9 cellular contexts compared by ENCODE assay signal in genomic region chr1:55155522-55155921, GRCh38. TPM values are rescaled to one million over a fixed set of nuclear protein-coding genes. Genes with fewer than 3 reads are reported as not detected.
DNase-seq lines count a peak whose midpoint lies in the region; ATAC-seq, FAIRE-seq and TF ChIP-seq lines count a peak whose summit lies in the region.
"Had no signal": no experiment of that assay in that cellular context is flagged by ENCODE, and none has a peak within 500 bp of the region (broad histone marks: within the 10 kb centered on the region; RNA-seq: fewer than 3 reads in every experiment).

No MANE protein-coding gene starts in this region.

- H3K36me3 Mint-ChIP-seq in CD14-positive monocyte: peaks cover 58 to 60% of the 10 kb centered on the region in 2 donors

- in situ Hi-C loops in K562 (cut with MboI): no loop called here

- H3K27me3 ChIP-seq in MG63: no peaks in the 10 kb centered on the region
- H3K27me3 ChIP-seq in K562 (ENCODE audit: control insufficient read depth in 2 of 2, insufficient read depth in 2 of 2, low read length in 2 of 2): no peaks in the 10 kb centered on the region
- H3K27me3 ChIP-seq: Peyer's patch had no signal

- POLR2A ChIA-PET in K562 (lab: Yijun Ruan, JAX): interaction anchor here (0.9 kb wide), 1 partner anchor 58 kb away, joined by 7 read pairs; no protein-coding TSS in a partner anchor

- CTCF ChIA-PET in K562 (lab: Yijun Ruan, JAX; ENCODE audit: low intra/inter-chr PET ratio): no interaction called here

- FAIRE-seq in K562 (lab: Jason Lieb, UNC): no peak

- H3K9me3 Mint-ChIP-seq in CD14-positive monocyte: no peaks in the 10 kb centered on the region

- H4K20me1 ChIP-seq in K562 (replicated peaks; ENCODE audit: control insufficient read depth, insufficient read depth, low read length): no peaks in the 10 kb centered on the region

- TF ChIP-seq CTCF in K562 (IDR thresholded peaks at IDR 0.05 in 2 of 3, conservative IDR thresholded peaks at IDR 0.05 in 1 of 3; ENCODE audit: insufficient read depth in 2 of 3, low read depth in 1 of 3, low read length in 3 of 3) (no peak), CD14-positive monocyte (IDR thresholded peaks at IDR 0.05) (no peak)

- no peaks in the 10 kb centered on the region for H3K9me1 ChIP-seq in K562 (ENCODE audit: control insufficient read depth, insufficient read depth, low read length)

- H3K79me2 ChIP-seq in K562 (ENCODE audit: control insufficient read depth, insufficient read depth, low read length): no peaks in the 10 kb centered on the region

- no peaks in the 10 kb centered on the region for H3K4me1 ChIP-seq in K562 (replicated peaks in 1 of 2; ENCODE audit: control insufficient read depth in 2 of 2, insufficient read depth in 2 of 2, low read length in 2 of 2)

- no peaks in the 10 kb centered on the region for H3K27me3 Mint-ChIP-seq in CD14-positive monocyte (ENCODE audit: low read depth in 3 of 3)

- intact Hi-C loops in K562 (cut with micrococcal nuclease) (no loop called here), CD14-positive monocyte (cut with micrococcal nuclease) (no loop called here)

- H3K4me2 ChIP-seq in K562 (ENCODE audit: insufficient read depth, low read length): no peak overlapping the region

- H3K9ac ChIP-seq in K562 (ENCODE audit: insufficient read depth in 1 of 2, low read depth in 2 of 2, low read length in 2 of 2): no peak overlapping the region

- H3K4me3 ChIP-seq in MG63 (no peak overlapping the region), K562 (no peak overlapping the region)
- H3K4me3 ChIP-seq: Peyer's patch had no signal

- ATAC-seq in K562 (peak; percentile 51), GM19395 (IDR thresholded peaks at IDR 0.05; ENCODE audit: unreplicated experiment) (no peak), GM18909 (IDR thresholded peaks at IDR 0.05; ENCODE audit: poor library complexity, unreplicated experiment) (no peak)

- H3K36me3 ChIP-seq in MG63 (peaks cover 58% of the 10 kb centered on the region), K562 (ENCODE audit: control insufficient read depth, insufficient read depth, low read length) (peaks cover 86% of the 10 kb centered on the region)

- no peak overlapping the region for H3K4me3 Mint-ChIP-seq in CD14-positive monocyte

- peak overlapping the region in 2 of 7 donors; percentile 4 to 50 for H3K27ac Mint-ChIP-seq in CD14-positive monocyte

- H3K27ac ChIP-seq in K562 (ENCODE audit: extremely low read depth, low read depth, low read length): no peak overlapping the region
- H3K27ac ChIP-seq: Peyer's patch had no signal

- no TSS peak for BruUV-seq in K562 (replicated peaks; lab: Mats Ljungman, UMichigan)

- TF ChIP-seq RAD21 in K562 (CRISPR knock-in tag; conservative IDR thresholded peaks at IDR 0.05 in 1 of 2, IDR thresholded peaks at IDR 0.05 in 1 of 2): no peak

- TF ChIP-seq POLR2A in K562 (conservative IDR thresholded peaks at IDR 0.05): no peak

- no peak for TF ChIP-seq EP300 in K562 (IDR thresholded peaks at IDR 0.05; ENCODE audit: low read length)

- peaks cover 23% of the 10 kb centered on the region for H3K4me1 Mint-ChIP-seq in CD14-positive monocyte

- 84% methylated on average over 6 of the region's 6 CpGs for WGBS in K562 (ENCODE audit: insufficient coverage, low coverage, missing lambda C conversion rate)

- no peak overlapping the region for H2AFZ ChIP-seq in K562 (ENCODE audit: low read depth, low read length)

- DNase-seq in DMS153 (lab: John Stamatoyannopoulos, UW) (peak; percentile 4), MG63 (peak; percentile 27), K562 (ENCODE audit: extremely low read depth in 1 of 4, low spot score in 3 of 4) (peak in 2 of 4 experiments; percentile 10 to 16), lung microvascular endothelial cell (ENCODE audit: low read depth in 2 of 2) (peak; percentile 77 to 80), CD14-positive monocyte (ENCODE audit: low spot score) (no peak), T-helper 1 cell (no peak)
- DNase-seq: Peyer's patch had no signal

- H3K9me3 ChIP-seq in MG63: no peaks in the 10 kb centered on the region
- no peaks in the 10 kb centered on the region for H3K9me3 ChIP-seq in K562 (replicated peaks; ENCODE audit: control insufficient read depth, insufficient read depth, low read depth, low read length)
- H3K9me3 ChIP-seq: Peyer's patch had no signal

TF ChIP-seq in K562, 482 proteins besides CTCF, POLR2A, EP300 and RAD21 (continues in another document):
- TF ChIP-seq NRF1 (conservative IDR thresholded peaks at IDR 0.05 in 1 of 2, IDR thresholded peaks at IDR 0.05 in 1 of 2) (no peak), JUN (IDR thresholded peaks at IDR 0.05; ENCODE audit: borderline replicate concordance, low read depth, low read length) (no peak), JUN (CRISPR knock-in tag; IDR thresholded peaks at IDR 0.05; ENCODE audit: borderline replicate concordance) (no peak), SIN3A (IDR thresholded peaks at IDR 0.05; ENCODE audit: borderline replicate concordance in 2 of 2, control insufficient read depth in 1 of 2, low read depth in 2 of 2, low read length in 2 of 2) (no peak), HCFC1 (IDR thresholded peaks at IDR 0.05; ENCODE audit: low read depth, low read length) (peak; percentile 63), ZNF12 (CRISPR knock-in tag; IDR thresholded peaks at IDR 0.05) (no peak), RFX5 (IDR thresholded peaks at IDR 0.05; ENCODE audit: low read depth, low read length) (no peak), HNRNPL (IDR thresholded peaks at IDR 0.05; ENCODE audit: low read depth, low read length) (no peak), CBX1 (IDR thresholded peaks at IDR 0.05; ENCODE audit: low read depth) (no peak), ZNF398 (CRISPR knock-in tag; IDR thresholded peaks at IDR 0.05) (no peak), CSDE1 (IDR thresholded peaks at IDR 0.05) (no peak), GABPA (tag; conservative IDR thresholded peaks at IDR 0.05; ENCODE audit: low read depth) (peak; percentile 42; the same call in 1 of the 2 replicates), ZNF143 (CRISPR knock-in tag; IDR thresholded peaks at IDR 0.05) (no peak), TAF1 (IDR thresholded peaks at IDR 0.05; ENCODE audit: control insufficient read depth, extremely low read depth, insufficient read depth, low read length, severe bottlenecking) (no peak), HDGF (IDR thresholded peaks at IDR 0.05) (no peak), NFIX (CRISPR knock-in tag; IDR thresholded peaks at IDR 0.05; ENCODE audit: low read depth) (no peak), U2AF2 (optimal IDR thresholded peaks at IDR 0.05; ENCODE audit: low read depth, low read length) (no peak)
- TF ChIP-seq, protein P1, sequence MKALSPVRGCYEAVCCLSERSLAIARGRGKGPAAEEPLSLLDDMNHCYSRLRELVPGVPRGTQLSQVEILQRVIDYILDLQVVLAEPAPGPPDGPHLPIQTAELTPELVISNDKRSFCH (CRISPR knock-in tag; IDR thresholded peaks at IDR 0.05): no peak
- TF ChIP-seq, protein P1 (tag; IDR thresholded peaks at IDR 0.05): no peak
- TF ChIP-seq, protein P2, sequence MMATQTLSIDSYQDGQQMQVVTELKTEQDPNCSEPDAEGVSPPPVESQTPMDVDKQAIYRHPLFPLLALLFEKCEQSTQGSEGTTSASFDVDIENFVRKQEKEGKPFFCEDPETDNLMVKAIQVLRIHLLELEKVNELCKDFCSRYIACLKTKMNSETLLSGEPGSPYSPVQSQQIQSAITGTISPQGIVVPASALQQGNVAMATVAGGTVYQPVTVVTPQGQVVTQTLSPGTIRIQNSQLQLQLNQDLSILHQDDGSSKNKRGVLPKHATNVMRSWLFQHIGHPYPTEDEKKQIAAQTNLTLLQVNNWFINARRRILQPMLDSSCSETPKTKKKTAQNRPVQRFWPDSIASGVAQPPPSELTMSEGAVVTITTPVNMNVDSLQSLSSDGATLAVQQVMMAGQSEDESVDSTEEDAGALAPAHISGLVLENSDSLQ (IDR thresholded peaks at IDR 0.05): peak; percentile 90

RNA-seq across cellular contexts. Expression of gene USP24, which starts 59.6 kb away (rescaled TPM):
- 9.9 and 12.3 TPM in 2 replicates for total RNA-seq in MG63 (2014; rRNA removed; shearing (Covaris generic); ENCODE audit: low replicate concordance)
- 62.0 and 200 TPM in 2 replicates for total RNA-seq in K562 (2011; cell fraction: chromatin; rRNA removed; ENCODE audit: low replicate concordance)
- 24.7 and 42.9 TPM in 2 replicates for total RNA-seq in K562 (2011; cell fraction: nucleolus; rRNA removed)
- total RNA-seq in K562 (2011; cell fraction: nucleoplasm; rRNA removed): 66.4 and 102 TPM in 2 replicates
- total RNA-seq in K562 (2014; rRNA removed): 33.9 and 36.8 TPM in 2 replicates
- total RNA-seq in K562 (2014; rRNA removed; fragmentation: Illumina TruSeq; extraction: Trizol): 54.5 and 56.4 TPM in 2 replicates
- total RNA-seq in K562 (2015; rRNA removed; fragmentation: Illumina TruSeq; extraction: Trizol): 57.6 and 62.6 TPM in 2 replicates
- total RNA-seq in K562 (2021): 40.5 and 43.4 TPM in 2 replicates
- polyA plus RNA-seq in K562 (2011; rRNA removed): 22.0 and 31.3 TPM in 2 replicates
- polyA plus RNA-seq in K562 (2011; cell fraction: cytosol; rRNA removed): 14.2 and 17.7 TPM in 2 replicates
- polyA plus RNA-seq in K562 (2011; cell fraction: nucleus; rRNA removed): 47.1 and 49.3 TPM in 2 replicates
- 23.4 and 27.9 TPM in 2 replicates for polyA plus RNA-seq in K562 (2012)
- 38.2 and 43.5 TPM in 2 replicates for polyA plus RNA-seq in K562 (2014; fragmentation: Illumina TruSeq; extraction: Trizol)
- polyA plus RNA-seq in K562 (2014; fragmentation: Nextera tagmentation; extraction: Ambion mirVana): 10 to 100 TPM in 1 of 2 experiments, 1 to 10 TPM in 1; 7.7 to 14.1 TPM
- 25.7 and 32.9 TPM in 2 replicates for polyA plus RNA-seq in K562 (2014; rRNA removed)
- polyA minus RNA-seq in K562 (2011; rRNA and poly(A)+ RNA removed): 109 and 122 TPM in 2 replicates
- 32.7 and 45.0 TPM in 2 replicates for polyA minus RNA-seq in K562 (2011; cell fraction: cytosol; rRNA and poly(A)+ RNA removed)
- polyA minus RNA-seq in K562 (2011; cell fraction: nucleus; rRNA and poly(A)+ RNA removed): 65.6 and 111 TPM in 2 replicates
- total RNA-seq in lung microvascular endothelial cell: 41.6 and 52.0 TPM in 2 replicates
- polyA plus RNA-seq in CD14-positive monocyte: 1 to 10 TPM; 1.1 to 2.1 TPM

Comparison
In these comparisons a context has a peak if more than half of its experiments do, and no peak if none do; other contexts are left out.
1. DNase-seq: peak in DMS153 (single experiment), MG63 (single experiment) and lung microvascular endothelial cell (2 of 2); none in CD14-positive monocyte (single experiment) and T-helper 1 cell (0 of 5).